ENCODE assay signal across 35 cellular contexts in the genomic region with DNA sequence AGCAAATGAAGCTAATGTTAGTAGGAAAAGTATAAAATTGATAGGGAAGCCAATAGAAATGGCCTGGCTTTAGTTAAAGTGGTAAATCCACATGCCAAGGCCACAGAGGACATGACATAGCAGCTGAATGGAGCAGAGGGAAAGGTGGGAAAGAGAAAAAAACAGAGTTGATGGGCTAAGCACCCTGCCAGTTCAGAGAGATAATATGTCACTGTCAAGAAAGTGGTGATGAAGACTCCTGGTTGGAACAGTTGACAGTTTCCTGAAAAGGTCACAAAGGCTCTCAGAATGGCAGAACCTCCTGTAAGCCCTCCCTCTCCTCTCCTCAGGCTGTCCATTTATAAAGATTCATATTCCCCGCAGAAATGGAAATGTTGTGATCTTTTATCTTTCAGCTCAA.
"Had no signal": no experiment of that assay in that cellular context is flagged by ENCODE, and none has a peak within 500 bp of the region (broad histone marks: within the 10 kb centered on the region; RNA-seq: fewer than 3 reads in every experiment).

No MANE protein-coding gene starts in this region.

- H3K36me3 ChIP-seq: adrenal gland, WERI-Rb-1 had no signal

- H3K27me3 ChIP-seq: adrenal gland, body of pancreas, dorsolateral prefrontal cortex had no signal

- H3K4me1 Mint-ChIP-seq: activated naive CD4-positive, alpha-beta T cell treated with anti-CD3 and anti-CD28 coated beads, Interleukin-2, amount 50 U/mL, for 24 hours; activated naive CD8-positive, alpha-beta T cell treated with anti-CD3 and anti-CD28 coated beads for 36 hours; central memory CD8-positive, alpha-beta T cell; T-helper 17 cell had no signal

- H3K27ac ChIP-seq: adrenal gland, body of pancreas, coronary artery, dorsolateral prefrontal cortex, WERI-Rb-1 had no signal

- H3K27ac Mint-ChIP-seq: activated B cell treated with CpG ODN at 0.5 μM for 24 hours; activated CD4-positive, alpha-beta memory T cell treated with anti-CD3 and anti-CD28 coated beads for 36 hours; activated CD8-positive, alpha-beta memory T cell treated with anti-CD3 and anti-CD28 coated beads, Interleukin-2, amount 10 ng/mL, durations not matched to agents 7 days and 5 days; activated CD8-positive, alpha-beta T cell treated with anti-CD3 and anti-CD28 coated beads, Interleukin-2, amount 10 ng/mL, durations not matched to agents 7 days and 5 days; activated naive CD4-positive, alpha-beta T cell treated with anti-CD3 and anti-CD28 coated beads for 36 hours; activated naive CD4-positive, alpha-beta T cell treated with anti-CD3 and anti-CD28 coated beads, Interleukin-2, amount 50 U/mL, for 24 hours; activated naive CD8-positive, alpha-beta T cell treated with anti-CD3 and anti-CD28 coated beads for 36 hours; activated naive CD8-positive, alpha-beta T cell treated with anti-CD3 and anti-CD28 coated beads, Interleukin-2, amount 50 U/mL, for 24 hours; activated T-helper 1 cell treated with anti-CD3 and anti-CD28 coated beads, Interleukin-12 subunit alpha, Interleukin-12 subunit beta, Interleukin-2, Interleukin-4 antibody, amounts not matched to agents 30 ng/mL and 10 ng/mL and 1 ng/mL, durations not matched to agents 14 hours and 24 hours and 36 hours; activated T-helper 2 cell treated with anti-CD3 and anti-CD28 coated beads, Interferon-gamma antibody, Interleukin-2, Interleukin-4, amounts not matched to agents 10 μg/mL and 5 μg/mL and 100 μg/mL, durations not matched to agents 14 hours and 24 hours and 36 hours; dendritic cell treated with granulocyte-macrophage colony-stimulating factor and Interleukin-4, amounts not matched to agents 40 ng/mL and 50 ng/mL, for 4 days; endodermal cell; T-helper 17 cell; T-helper 2 cell treated with Interferon-gamma antibody and Interleukin-4, amounts not matched to agents 5 μg/mL and 100 μg/mL, for 36 hours had no signal

- H3K4me3 ChIP-seq: adrenal gland, body of pancreas, coronary artery, dorsolateral prefrontal cortex had no signal

- H3K36me3 Mint-ChIP-seq: activated CD4-positive, alpha-beta memory T cell treated with anti-CD3 and anti-CD28 coated beads for 36 hours; activated CD8-positive, alpha-beta memory T cell treated with anti-CD3 and anti-CD28 coated beads, Interleukin-2, amount 10 ng/mL, durations not matched to agents 7 days and 5 days; activated naive CD4-positive, alpha-beta T cell treated with anti-CD3 and anti-CD28 coated beads, Interleukin-2, amount 50 U/mL, for 24 hours; activated naive CD8-positive, alpha-beta T cell treated with anti-CD3 and anti-CD28 coated beads for 36 hours had no signal

- H3K4me3 Mint-ChIP-seq: activated B cell treated with CpG ODN at 0.5 μM for 24 hours; activated CD4-positive, alpha-beta memory T cell treated with anti-CD3 and anti-CD28 coated beads for 36 hours; activated CD8-positive, alpha-beta memory T cell treated with anti-CD3 and anti-CD28 coated beads, Interleukin-2, amount 10 ng/mL, durations not matched to agents 7 days and 5 days; activated CD8-positive, alpha-beta T cell treated with anti-CD3 and anti-CD28 coated beads, Interleukin-2, amount 10 ng/mL, durations not matched to agents 7 days and 5 days; activated naive CD4-positive, alpha-beta T cell treated with anti-CD3 and anti-CD28 coated beads for 36 hours; activated naive CD4-positive, alpha-beta T cell treated with anti-CD3 and anti-CD28 coated beads, Interleukin-2, amount 50 U/mL, for 24 hours; activated naive CD8-positive, alpha-beta T cell treated with anti-CD3 and anti-CD28 coated beads for 36 hours; activated naive CD8-positive, alpha-beta T cell treated with anti-CD3 and anti-CD28 coated beads, Interleukin-2, amount 50 U/mL, for 24 hours; activated T-helper 1 cell treated with anti-CD3 and anti-CD28 coated beads, Interleukin-12 subunit alpha, Interleukin-12 subunit beta, Interleukin-2, Interleukin-4 antibody, amounts not matched to agents 30 ng/mL and 10 ng/mL and 1 ng/mL, durations not matched to agents 14 hours and 24 hours and 36 hours; central memory CD8-positive, alpha-beta T cell; dendritic cell treated with granulocyte-macrophage colony-stimulating factor and Interleukin-4, amounts not matched to agents 40 ng/mL and 50 ng/mL, for 4 days; endodermal cell; T-helper 17 cell; T-helper 2 cell treated with Interferon-gamma antibody and Interleukin-4, amounts not matched to agents 5 μg/mL and 100 μg/mL, for 36 hours had no signal

- H3K27me3 Mint-ChIP-seq: activated CD4-positive, alpha-beta memory T cell treated with anti-CD3 and anti-CD28 coated beads for 36 hours; activated CD8-positive, alpha-beta memory T cell treated with anti-CD3 and anti-CD28 coated beads, Interleukin-2, amount 10 ng/mL, durations not matched to agents 7 days and 5 days; activated naive CD4-positive, alpha-beta T cell treated with anti-CD3 and anti-CD28 coated beads, Interleukin-2, amount 50 U/mL, for 24 hours; activated naive CD8-positive, alpha-beta T cell treated with anti-CD3 and anti-CD28 coated beads, Interleukin-2, amount 50 U/mL, for 24 hours; central memory CD8-positive, alpha-beta T cell; dendritic cell treated with granulocyte-macrophage colony-stimulating factor and Interleukin-4, amounts not matched to agents 40 ng/mL and 50 ng/mL, for 4 days; T-helper 17 cell had no signal

- FAIRE-seq: frontal cortex had no signal

- H3K4me1 ChIP-seq: adrenal gland had no signal

- H3K9me3 Mint-ChIP-seq: activated B cell treated with CpG ODN at 0.5 μM for 24 hours; activated CD4-positive, alpha-beta memory T cell treated with anti-CD3 and anti-CD28 coated beads for 36 hours; activated naive CD4-positive, alpha-beta T cell treated with anti-CD3 and anti-CD28 coated beads for 36 hours; activated naive CD4-positive, alpha-beta T cell treated with anti-CD3 and anti-CD28 coated beads, Interleukin-2, amount 50 U/mL, for 24 hours; activated naive CD8-positive, alpha-beta T cell treated with anti-CD3 and anti-CD28 coated beads for 36 hours; activated naive CD8-positive, alpha-beta T cell treated with anti-CD3 and anti-CD28 coated beads, Interleukin-2, amount 50 U/mL, for 24 hours; activated T-helper 1 cell treated with anti-CD3 and anti-CD28 coated beads, Interleukin-12 subunit alpha, Interleukin-12 subunit beta, Interleukin-2, Interleukin-4 antibody, amounts not matched to agents 30 ng/mL and 10 ng/mL and 1 ng/mL, durations not matched to agents 14 hours and 24 hours and 36 hours; activated T-helper 2 cell treated with anti-CD3 and anti-CD28 coated beads, Interferon-gamma antibody, Interleukin-2, Interleukin-4, amounts not matched to agents 10 μg/mL and 5 μg/mL and 100 μg/mL, durations not matched to agents 14 hours and 24 hours and 36 hours; central memory CD8-positive, alpha-beta T cell; dendritic cell treated with granulocyte-macrophage colony-stimulating factor and Interleukin-4, amounts not matched to agents 40 ng/mL and 50 ng/mL, for 4 days; endodermal cell; T-helper 2 cell treated with Interferon-gamma antibody and Interleukin-4, amounts not matched to agents 5 μg/mL and 100 μg/mL, for 36 hours had no signal

- DNase-seq: activated B cell treated with CpG ODN at 0.5 μM for 24 hours; activated CD4-positive, alpha-beta memory T cell treated with anti-CD3 and anti-CD28 coated beads for 36 hours; activated CD4-positive, alpha-beta T cell treated with anti-CD3 and anti-CD28 coated beads for 48 hours; activated CD4-positive, alpha-beta T cell treated with anti-CD3 and anti-CD28 coated beads, Interleukin-2, amount 50 U/mL, for 1 hour; activated CD8-positive, alpha-beta memory T cell treated with anti-CD3 and anti-CD28 coated beads, Interleukin-2, amount 10 ng/mL, durations not matched to agents 7 days and 5 days; activated CD8-positive, alpha-beta memory T cell treated with anti-CD3 and anti-CD28 coated beads, Interleukin-2, amount 50 U/mL, for 4 hours; activated CD8-positive, alpha-beta T cell treated with anti-CD3 and anti-CD28 coated beads, Interleukin-2, amount 10 ng/mL, durations not matched to agents 7 days and 5 days; activated effector memory CD4-positive, alpha-beta T cell treated with anti-CD3 and anti-CD28 coated beads, Interleukin-2, amount 50 U/mL, for 16 hours; activated naive CD4-positive, alpha-beta T cell treated with anti-CD3 and anti-CD28 coated beads for 36 hours; activated naive CD8-positive, alpha-beta T cell treated with anti-CD3 and anti-CD28 coated beads for 36 hours; activated naive CD8-positive, alpha-beta T cell treated with anti-CD3 and anti-CD28 coated beads, Interleukin-2, amount 50 U/mL, for 24 hours; activated T-cell treated with anti-CD3 and anti-CD28 coated beads, Interleukin-2, amount 50 U/mL, for 1 hour; activated T-cell treated with anti-CD3 and anti-CD28 coated beads, Interleukin-2, amount 50 U/mL, for 48 hours; adrenal gland; amygdala; aorta; body of pancreas; dorsolateral prefrontal cortex; effector memory CD4-positive, alpha-beta T cell; endodermal cell; foreskin fibroblast; head of caudate nucleus; T-helper 17 cell; T1000; WERI-Rb-1 had no signal

- H3K9me3 ChIP-seq: adrenal gland, body of pancreas had no signal

- ATAC-seq: activated CD4-positive, CD25-positive, alpha-beta regulatory T cell treated with anti-CD3 and anti-CD28 coated beads, Interleukin-2, amount 50 U/mL, for 24 hours; activated CD8-positive, alpha-beta memory T cell treated with anti-CD3 and anti-CD28 coated beads, Interleukin-2, amount 10 ng/mL, durations not matched to agents 7 days and 5 days; activated CD8-positive, alpha-beta T cell treated with anti-CD3 and anti-CD28 coated beads, Interleukin-2, amount 10 ng/mL, durations not matched to agents 7 days and 5 days; activated naive CD8-positive, alpha-beta T cell treated with anti-CD3 and anti-CD28 coated beads, Interleukin-2, amount 50 U/mL, for 24 hours; body of pancreas; esophagus mucosa; T-helper 17 cell had no signal
